Comparison of ENCODE assay signal across 1 cellular context in the genomic region with DNA sequence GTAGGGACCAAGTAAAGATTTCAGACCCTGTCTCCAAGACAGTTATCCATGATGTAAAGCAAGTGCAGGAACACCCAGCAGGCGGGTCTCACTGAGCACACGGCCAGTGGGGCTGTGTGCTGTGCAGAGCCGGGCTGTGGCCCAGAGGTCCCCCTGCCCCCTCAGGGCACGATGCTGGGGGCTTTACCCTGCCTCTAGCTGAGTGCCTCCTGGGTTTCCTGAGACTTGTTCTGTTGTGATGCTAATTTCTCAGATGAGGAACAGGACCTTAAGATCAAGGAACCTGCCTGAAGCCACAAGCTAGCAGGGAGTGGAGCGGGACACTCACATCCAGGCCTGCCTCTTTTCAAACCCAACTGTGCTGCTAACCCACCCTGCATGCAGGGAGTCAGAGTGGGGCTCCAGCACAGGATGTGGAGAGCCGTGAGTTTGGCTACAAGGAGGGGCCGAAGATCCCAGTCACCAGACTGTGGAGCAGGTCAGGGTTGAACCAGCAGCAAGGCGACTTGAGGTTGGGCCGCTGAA.
TF ChIP-seq lines count a peak whose summit lies in the region.

No MANE protein-coding gene starts in this region.

TF ChIP-seq in WTC11, 78 proteins besides CTCF, POLR2A, EP300 and RAD21 (continued from another document):
- TF ChIP-seq, protein P1, sequence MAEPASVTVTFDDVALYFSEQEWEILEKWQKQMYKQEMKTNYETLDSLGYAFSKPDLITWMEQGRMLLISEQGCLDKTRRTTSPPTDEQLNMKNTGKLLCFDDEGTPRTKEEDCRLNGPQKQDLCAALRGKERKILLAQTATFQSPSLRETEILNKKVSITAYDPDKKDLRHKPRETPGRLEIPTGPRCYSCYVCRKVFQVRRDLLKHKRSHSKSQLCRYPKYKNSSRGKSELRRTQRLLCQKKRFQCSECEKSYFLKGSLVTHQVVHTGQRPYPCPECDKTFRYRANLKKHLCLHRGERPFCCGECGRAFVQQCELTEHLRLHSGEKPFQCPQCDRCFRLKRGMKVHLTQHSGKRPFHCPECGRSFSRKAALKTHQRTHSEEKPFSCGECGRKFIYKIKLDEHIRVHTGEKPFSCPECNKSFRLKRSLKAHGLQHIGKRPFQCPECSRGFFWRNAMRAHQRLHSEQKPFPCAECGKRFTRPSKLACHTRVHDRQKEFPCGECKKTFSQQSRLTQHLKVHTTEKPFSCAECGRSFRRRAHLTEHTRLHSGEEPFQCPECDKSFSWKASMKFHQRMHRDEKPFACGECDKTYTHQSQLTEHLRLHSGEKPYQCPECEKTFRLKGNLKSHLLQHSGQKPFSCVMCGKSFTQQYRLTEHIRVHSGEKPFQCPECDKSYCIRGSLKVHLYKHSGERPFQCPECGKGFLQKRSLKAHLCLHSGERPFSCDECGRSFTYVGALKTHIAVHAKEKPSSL (CRISPR knock-in tag; conservative IDR thresholded peaks at IDR 0.05) = no peak
- TF ChIP-seq, protein P2, sequence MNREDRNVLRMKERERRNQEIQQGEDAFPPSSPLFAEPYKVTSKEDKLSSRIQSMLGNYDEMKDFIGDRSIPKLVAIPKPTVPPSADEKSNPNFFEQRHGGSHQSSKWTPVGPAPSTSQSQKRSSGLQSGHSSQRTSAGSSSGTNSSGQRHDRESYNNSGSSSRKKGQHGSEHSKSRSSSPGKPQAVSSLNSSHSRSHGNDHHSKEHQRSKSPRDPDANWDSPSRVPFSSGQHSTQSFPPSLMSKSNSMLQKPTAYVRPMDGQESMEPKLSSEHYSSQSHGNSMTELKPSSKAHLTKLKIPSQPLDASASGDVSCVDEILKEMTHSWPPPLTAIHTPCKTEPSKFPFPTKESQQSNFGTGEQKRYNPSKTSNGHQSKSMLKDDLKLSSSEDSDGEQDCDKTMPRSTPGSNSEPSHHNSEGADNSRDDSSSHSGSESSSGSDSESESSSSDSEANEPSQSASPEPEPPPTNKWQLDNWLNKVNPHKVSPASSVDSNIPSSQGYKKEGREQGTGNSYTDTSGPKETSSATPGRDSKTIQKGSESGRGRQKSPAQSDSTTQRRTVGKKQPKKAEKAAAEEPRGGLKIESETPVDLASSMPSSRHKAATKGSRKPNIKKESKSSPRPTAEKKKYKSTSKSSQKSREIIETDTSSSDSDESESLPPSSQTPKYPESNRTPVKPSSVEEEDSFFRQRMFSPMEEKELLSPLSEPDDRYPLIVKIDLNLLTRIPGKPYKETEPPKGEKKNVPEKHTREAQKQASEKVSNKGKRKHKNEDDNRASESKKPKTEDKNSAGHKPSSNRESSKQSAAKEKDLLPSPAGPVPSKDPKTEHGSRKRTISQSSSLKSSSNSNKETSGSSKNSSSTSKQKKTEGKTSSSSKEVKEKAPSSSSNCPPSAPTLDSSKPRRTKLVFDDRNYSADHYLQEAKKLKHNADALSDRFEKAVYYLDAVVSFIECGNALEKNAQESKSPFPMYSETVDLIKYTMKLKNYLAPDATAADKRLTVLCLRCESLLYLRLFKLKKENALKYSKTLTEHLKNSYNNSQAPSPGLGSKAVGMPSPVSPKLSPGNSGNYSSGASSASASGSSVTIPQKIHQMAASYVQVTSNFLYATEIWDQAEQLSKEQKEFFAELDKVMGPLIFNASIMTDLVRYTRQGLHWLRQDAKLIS (CRISPR knock-in tag; IDR thresholded peaks at IDR 0.05; ENCODE audit: borderline replicate concordance) = no peak
TF ChIP-seq in WTC11: peak in this region for 3.
